1 cellular context compared by ENCODE assay signal in the genomic region with DNA sequence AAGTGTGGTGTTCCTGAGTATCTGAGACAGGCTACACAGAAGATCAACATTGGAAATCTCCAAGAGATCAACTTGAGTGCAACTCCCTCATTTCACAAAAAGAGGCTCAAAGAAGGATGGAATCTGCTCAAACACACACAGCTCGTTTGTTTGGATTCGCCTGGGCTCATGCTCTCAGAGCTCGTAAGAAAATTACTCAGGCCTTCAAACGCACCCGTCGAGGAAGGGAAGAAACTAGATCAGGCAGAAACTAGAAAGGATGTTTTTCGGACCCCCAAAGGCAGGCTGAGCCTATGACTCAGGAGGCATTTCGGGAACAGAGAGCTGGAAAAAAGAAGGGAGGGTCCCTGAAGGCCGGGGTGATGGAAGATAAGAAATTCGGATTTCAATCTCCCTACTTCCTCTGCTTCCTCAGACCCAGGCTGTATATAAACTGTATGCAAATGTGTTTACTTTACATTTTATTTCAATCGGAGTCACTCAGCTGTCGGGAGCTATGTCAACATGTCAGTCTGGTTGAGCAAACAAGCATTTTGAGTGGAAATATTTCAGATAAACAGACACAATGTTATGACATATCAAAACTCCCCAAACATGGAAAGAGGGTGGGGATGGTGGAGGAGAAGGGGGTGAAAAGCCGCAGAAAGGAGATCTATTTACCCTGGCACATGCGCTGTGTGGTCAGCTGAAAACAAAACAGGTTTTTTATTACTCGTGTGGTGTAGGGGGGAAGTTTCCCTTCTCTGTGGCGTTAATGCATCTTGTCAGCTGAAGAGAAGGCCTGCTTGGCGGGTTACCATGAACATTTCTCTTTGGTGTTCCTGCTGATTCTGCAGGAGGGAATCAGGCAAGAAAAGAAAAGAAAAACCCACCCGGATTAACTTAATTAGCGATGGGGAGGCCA.
TF ChIP-seq lines count a peak whose summit lies in the region.

No MANE protein-coding gene starts in this region.

TF ChIP-seq in IMR-90, 13 proteins besides CTCF, POLR2A, EP300 and RAD21 (continued from another document):
- TF ChIP-seq, protein P1, sequence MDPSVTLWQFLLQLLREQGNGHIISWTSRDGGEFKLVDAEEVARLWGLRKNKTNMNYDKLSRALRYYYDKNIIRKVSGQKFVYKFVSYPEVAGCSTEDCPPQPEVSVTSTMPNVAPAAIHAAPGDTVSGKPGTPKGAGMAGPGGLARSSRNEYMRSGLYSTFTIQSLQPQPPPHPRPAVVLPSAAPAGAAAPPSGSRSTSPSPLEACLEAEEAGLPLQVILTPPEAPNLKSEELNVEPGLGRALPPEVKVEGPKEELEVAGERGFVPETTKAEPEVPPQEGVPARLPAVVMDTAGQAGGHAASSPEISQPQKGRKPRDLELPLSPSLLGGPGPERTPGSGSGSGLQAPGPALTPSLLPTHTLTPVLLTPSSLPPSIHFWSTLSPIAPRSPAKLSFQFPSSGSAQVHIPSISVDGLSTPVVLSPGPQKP (IDR thresholded peaks at IDR 0.05; ENCODE audit: borderline replicate concordance, low read depth, low read length) = no peak
